In genomic region chr1:27322569-27323116, GRCh38 we compare ENCODE assay signal across 8 cellular contexts. TPM values are rescaled to one million over a fixed set of nuclear protein-coding genes. Genes with fewer than 3 reads are reported as not detected.
A peak's percentile ranks its signal among the peaks of the same experiment; 100 is the strongest.
DNase-seq lines count a peak whose midpoint lies in the region; ATAC-seq, FAIRE-seq and TF ChIP-seq lines count a peak whose summit lies in the region.

No MANE protein-coding gene starts in this region.

- H3K27me3 Mint-ChIP-seq in activated T-helper 1 cell treated with anti-CD3 and anti-CD28 coated beads, Interleukin-12 subunit alpha, Interleukin-12 subunit beta, Interleukin-2, Interleukin-4 antibody, amounts not matched to agents 30 ng/mL and 10 ng/mL and 1 ng/mL, durations not matched to agents 14 hours and 24 hours and 36 hours (ENCODE audit: insufficient read depth): no peaks in the 10 kb centered on the region

- DNase-seq in SK-N-SH: no peak
- DNase-seq in activated T-helper 1 cell treated with anti-CD3 and anti-CD28 coated beads, Interleukin-12 subunit alpha, Interleukin-12 subunit beta, Interleukin-2, Interleukin-4 antibody, amounts not matched to agents 30 ng/mL and 10 ng/mL and 1 ng/mL, durations not matched to agents 14 hours and 24 hours and 36 hours (ENCODE audit: low spot score): no peak
- DNase-seq in D341Med (ENCODE audit: low spot score): no peak
- no peak for DNase-seq in NCI-H774 (lab: John Stamatoyannopoulos, UW)
- DNase-seq in D721Med (ENCODE audit: insufficient read length, low spot score): no peak

- no peaks in the 10 kb centered on the region for H3K9me3 Mint-ChIP-seq in activated T-helper 1 cell treated with anti-CD3 and anti-CD28 coated beads, Interleukin-12 subunit alpha, Interleukin-12 subunit beta, Interleukin-2, Interleukin-4 antibody, amounts not matched to agents 30 ng/mL and 10 ng/mL and 1 ng/mL, durations not matched to agents 14 hours and 24 hours and 36 hours

- no peak for ATAC-seq in SK-N-SH treated with all-trans-retinoic acid at 6 μM for 48 hours

- H3K27ac ChIP-seq in SK-N-SH (ENCODE audit: low read depth in 2 of 2, low read length in 1 of 2): peak overlapping the region; percentile 79 to 92
- H3K27ac ChIP-seq in iPS-20b (ENCODE audit: low read length): peak overlapping the region; percentile 68
- H3K27ac ChIP-seq in temporal lobe (ENCODE audit: low read depth, low read length): peak overlapping the region; percentile 81

- FAIRE-seq in D721Med (lab: Jason Lieb, UNC): no peak

- peaks cover 6% of the 10 kb centered on the region; the same call in 1 of the 2 replicates for H4K20me1 ChIP-seq in SK-N-SH (ENCODE audit: insufficient read depth)

- POLR2A ChIA-PET in SK-N-SH (lab: Yijun Ruan, JAX): interaction anchor here (1.1 to 1.2 kb wide), 2 partner anchors 23 to 44 kb away, joined by 5 read pairs; partner anchors contain the start of gene MAP3K6

- intact Hi-C loops in activated T-helper 1 cell treated with anti-CD3 and anti-CD28 coated beads, Interleukin-12 subunit alpha, Interleukin-12 subunit beta, Interleukin-2, Interleukin-4 antibody, amounts not matched to agents 30 ng/mL and 10 ng/mL and 1 ng/mL, durations not matched to agents 14 hours and 24 hours and 36 hours (cut with micrococcal nuclease): loop anchor here (1.0 kb wide), 9 partner anchors 19 to 451 kb away; partner anchors contain the start of genes AHDC1, GPR3, SLC9A1 and STX12

- H2AFZ ChIP-seq in SK-N-SH (ENCODE audit: low read depth): peak overlapping the region; percentile 65; the same call in 1 of the 2 replicates

- no peaks in the 10 kb centered on the region for H3K9me2 ChIP-seq in SK-N-SH

- no peaks in the 10 kb centered on the region for H3K27me3 ChIP-seq in SK-N-SH (ENCODE audit: insufficient read depth)
- H3K27me3 ChIP-seq in iPS-20b (ENCODE audit: insufficient read depth, low read length): peaks cover 5% of the 10 kb centered on the region; the same call in 1 of the 2 replicates

- no peaks in the 10 kb centered on the region for H3K9me3 ChIP-seq in SK-N-SH
- no peaks in the 10 kb centered on the region for H3K9me3 ChIP-seq in iPS-20b (ENCODE audit: insufficient read depth, low read depth, low read length)

- H3K36me3 ChIP-seq in SK-N-SH (replicated peaks in 1 of 2; ENCODE audit: control insufficient read depth in 1 of 2, insufficient read depth in 2 of 2, low read length in 1 of 2): peaks cover 12 to 22% of the 10 kb centered on the region in 2 experiments
- peaks cover 32% of the 10 kb centered on the region; the same call in 1 of the 2 replicates for H3K36me3 ChIP-seq in iPS-20b (ENCODE audit: insufficient read depth, low read depth, low read length)

- WGBS in SK-N-SH (ENCODE audit: low lambda C conversion rate): 2% methylated on average over 8 of the region's 9 CpGs

- H3K27ac Mint-ChIP-seq in activated T-helper 1 cell treated with anti-CD3 and anti-CD28 coated beads, Interleukin-12 subunit alpha, Interleukin-12 subunit beta, Interleukin-2, Interleukin-4 antibody, amounts not matched to agents 30 ng/mL and 10 ng/mL and 1 ng/mL, durations not matched to agents 14 hours and 24 hours and 36 hours: peak overlapping the region; percentile 90

- peaks cover 11 to 24% of the 10 kb centered on the region in 2 experiments; a peak in 3 of 4 replicates for H3K4me1 ChIP-seq in SK-N-SH (ENCODE audit: control insufficient read depth in 1 of 2, insufficient read depth in 2 of 2, low read depth in 1 of 2, low read length in 1 of 2)
- peaks cover 4% of the 10 kb centered on the region; the same call in 1 of the 2 replicates for H3K4me1 ChIP-seq in iPS-20b (ENCODE audit: insufficient read depth, low read length)

- peak overlapping the region; percentile 97 for H3K4me3 Mint-ChIP-seq in activated T-helper 1 cell treated with anti-CD3 and anti-CD28 coated beads, Interleukin-12 subunit alpha, Interleukin-12 subunit beta, Interleukin-2, Interleukin-4 antibody, amounts not matched to agents 30 ng/mL and 10 ng/mL and 1 ng/mL, durations not matched to agents 14 hours and 24 hours and 36 hours

- CTCF ChIA-PET in SK-N-SH (lab: Yijun Ruan, JAX): interaction anchor here (0.9 to 17.1 kb wide), 6 partner anchors 10 to 73 kb away, joined by 3 to 185 read pairs (median 10); no protein-coding TSS in a partner anchor

- TF ChIP-seq EP300 in SK-N-SH (IDR thresholded peaks at IDR 0.05; ENCODE audit: borderline replicate concordance in 1 of 2, low read depth in 1 of 2, low read length in 1 of 2): no peak

- TF ChIP-seq CTCF in SK-N-SH (IDR thresholded peaks at IDR 0.05) (no peak), D721Med (IDR thresholded peaks at IDR 0.05; ENCODE audit: insufficient read depth, missing control alignments) (no peak)

- no peaks in the 10 kb centered on the region for H3F3A ChIP-seq in SK-N-SH (replicated peaks; ENCODE audit: insufficient read depth)

- peaks cover 55% of the 10 kb centered on the region for H3K79me2 ChIP-seq in SK-N-SH (ENCODE audit: insufficient read depth)

- H3K4me2 ChIP-seq in SK-N-SH: peak overlapping the region; percentile 88

- peaks cover 33% of the 10 kb centered on the region for H3K4me1 Mint-ChIP-seq in activated T-helper 1 cell treated with anti-CD3 and anti-CD28 coated beads, Interleukin-12 subunit alpha, Interleukin-12 subunit beta, Interleukin-2, Interleukin-4 antibody, amounts not matched to agents 30 ng/mL and 10 ng/mL and 1 ng/mL, durations not matched to agents 14 hours and 24 hours and 36 hours (ENCODE audit: low read depth)

- TF ChIP-seq RAD21 in SK-N-SH (IDR thresholded peaks at IDR 0.05; ENCODE audit: low read length): no peak

- H3K4me3 ChIP-seq in SK-N-SH (ENCODE audit: low read depth in 2 of 2, low read length in 1 of 2) (peak overlapping the region; percentile 95 to 100), iPS-20b (ENCODE audit: low read length) (peak overlapping the region; percentile 96)

- H3K9ac ChIP-seq in SK-N-SH (peak overlapping the region; percentile 97), iPS-20b (ENCODE audit: low read depth, low read length) (peak overlapping the region; percentile 99)

- H3K36me3 Mint-ChIP-seq in activated T-helper 1 cell treated with anti-CD3 and anti-CD28 coated beads, Interleukin-12 subunit alpha, Interleukin-12 subunit beta, Interleukin-2, Interleukin-4 antibody, amounts not matched to agents 30 ng/mL and 10 ng/mL and 1 ng/mL, durations not matched to agents 14 hours and 24 hours and 36 hours (ENCODE audit: low read depth): peaks cover 19% of the 10 kb centered on the region

TF ChIP-seq in SK-N-SH, 30 proteins besides CTCF, POLR2A, EP300 and RAD21 (continues in another document):
- TF ChIP-seq FOXM1 (IDR thresholded peaks at IDR 0.05; ENCODE audit: low read depth) (no peak), TAF1 (IDR thresholded peaks at IDR 0.05; ENCODE audit: borderline replicate concordance, low read depth, low read length) (no peak), FOXJ3 (CRISPR knock-in tag; IDR thresholded peaks at IDR 0.05) (no peak), CHD2 (IDR thresholded peaks at IDR 0.05; ENCODE audit: low read length, partially characterized antibody) (no peak)

TF ChIP-seq in SK-N-SH treated with all-trans-retinoic acid at 6 μM for 48 hours, 23 proteins besides CTCF, POLR2A, EP300 and RAD21:
- no peak for TF ChIP-seq TCF4 (CRISPR knock-in tag; IDR thresholded peaks at IDR 0.05; ENCODE audit: borderline replicate concordance)
- TF ChIP-seq ESRRG (CRISPR knock-in tag; IDR thresholded peaks at IDR 0.05): no peak
- no peak for TF ChIP-seq OSR1 (CRISPR knock-in tag; IDR thresholded peaks at IDR 0.05)
- no peak for TF ChIP-seq ZC3H10 (CRISPR knock-in tag; IDR thresholded peaks at IDR 0.05)

RNA-seq across cellular contexts. Expression of gene TMEM222, which starts 0.7 kb away (rescaled TPM):
- 51.7 and 52.0 TPM in 2 replicates for polyA plus RNA-seq in SK-N-SH (2012; rRNA removed)
- polyA plus RNA-seq in SK-N-SH (2012; cell fraction: cytosol; rRNA removed): 23.5 and 37.2 TPM in 2 replicates
- 62.9 and 63.5 TPM in 2 replicates for polyA plus RNA-seq in SK-N-SH (2012; cell fraction: nucleus; rRNA removed)
- 44.3 and 47.4 TPM in 2 replicates for total RNA-seq in activated T-helper 1 cell treated with anti-CD3 and anti-CD28 coated beads, Interleukin-12 subunit alpha, Interleukin-12 subunit beta, Interleukin-2, Interleukin-4 antibody, amounts not matched to agents 30 ng/mL and 10 ng/mL and 1 ng/mL, durations not matched to agents 14 hours and 24 hours and 36 hours
- 20.9 TPM for total RNA-seq in temporal lobe

RNA-seq across cellular contexts. Expression of gene SYTL1, which starts 19.2 kb away (rescaled TPM):
- 2.0 and 3.0 TPM in 2 replicates for polyA plus RNA-seq in SK-N-SH (2012; rRNA removed)
- polyA plus RNA-seq in SK-N-SH (2012; cell fraction: cytosol; rRNA removed): 0.21 and 0.52 TPM in 2 replicates
- polyA plus RNA-seq in SK-N-SH (2012; cell fraction: nucleus; rRNA removed): 12.6 and 15.6 TPM in 2 replicates
- total RNA-seq in activated T-helper 1 cell treated with anti-CD3 and anti-CD28 coated beads, Interleukin-12 subunit alpha, Interleukin-12 subunit beta, Interleukin-2, Interleukin-4 antibody, amounts not matched to agents 30 ng/mL and 10 ng/mL and 1 ng/mL, durations not matched to agents 14 hours and 24 hours and 36 hours: 24.4 and 26.3 TPM in 2 replicates
- total RNA-seq in temporal lobe: 0.25 TPM

RNA-seq across cellular contexts. Expression of gene MAP3K6, which starts 44.1 kb away (rescaled TPM):
- polyA plus RNA-seq in SK-N-SH (2012; rRNA removed): 14.5 and 17.3 TPM in 2 replicates
- 3.9 and 6.9 TPM in 2 replicates for polyA plus RNA-seq in SK-N-SH (2012; cell fraction: cytosol; rRNA removed)
- 95.2 and 113 TPM in 2 replicates for polyA plus RNA-seq in SK-N-SH (2012; cell fraction: nucleus; rRNA removed)
- total RNA-seq in activated T-helper 1 cell treated with anti-CD3 and anti-CD28 coated beads, Interleukin-12 subunit alpha, Interleukin-12 subunit beta, Interleukin-2, Interleukin-4 antibody, amounts not matched to agents 30 ng/mL and 10 ng/mL and 1 ng/mL, durations not matched to agents 14 hours and 24 hours and 36 hours: 11.2 and 13.7 TPM in 2 replicates
- 1.5 TPM for total RNA-seq in temporal lobe

RNA-seq across cellular contexts. Expression of gene FCN3, which starts 52.0 kb away (rescaled TPM):
- not detected in 2 replicates for polyA plus RNA-seq in SK-N-SH (2012; rRNA removed)
- polyA plus RNA-seq in SK-N-SH (2012; cell fraction: cytosol; rRNA removed): not detected in 2 replicates
- polyA plus RNA-seq in SK-N-SH (2012; cell fraction: nucleus; rRNA removed): not detected in 2 replicates
- not detected in 2 replicates for total RNA-seq in activated T-helper 1 cell treated with anti-CD3 and anti-CD28 coated beads, Interleukin-12 subunit alpha, Interleukin-12 subunit beta, Interleukin-2, Interleukin-4 antibody, amounts not matched to agents 30 ng/mL and 10 ng/mL and 1 ng/mL, durations not matched to agents 14 hours and 24 hours and 36 hours
- 0.25 TPM for total RNA-seq in temporal lobe

Comparison
In these comparisons a context has a peak if more than half of its experiments do, and no peak if none do; other contexts are left out.
1. RNA of gene SYTL1, which starts 19.2 kb away (total RNA-seq): 24.4 to 26.3 TPM in activated T-helper 1 cell treated with anti-CD3 and anti-CD28 coated beads, Interleukin-12 subunit alpha, Interleukin-12 subunit beta, Interleukin-2, Interleukin-4 antibody, amounts not matched to agents 30 ng/mL and 10 ng/mL and 1 ng/mL, durations not matched to agents 14 hours and 24 hours and 36 hours; 0.25 TPM in temporal lobe (single experiment); every median in the first group is over 10 times any median in the second.
2. Peak in every context shown above with its lines, with median percentiles within 50 percentile points of each other: H3K27ac ChIP-seq.